In genomic region chr15:69956417-69956816, GRCh38 we compare ENCODE assay signal across 29 cellular contexts.
"Had no signal": no experiment of that assay in that cellular context is flagged by ENCODE, and none has a peak within 500 bp of the region (broad histone marks: within the 10 kb centered on the region; RNA-seq: fewer than 3 reads in every experiment).

No MANE protein-coding gene starts in this region.

- H3K9me3 ChIP-seq: adrenal gland, body of pancreas, breast epithelium, Peyer's patch had no signal

- FAIRE-seq: astrocyte, TTC549 had no signal

- ATAC-seq: activated CD4-positive, alpha-beta T cell treated with anti-CD3 and anti-CD28 coated beads for 36 hours; activated CD4-positive, CD25-positive, alpha-beta regulatory T cell treated with anti-CD3 and anti-CD28 coated beads, Interleukin-2, amount 50 U/mL, for 24 hours; activated CD8-positive, alpha-beta T cell treated with anti-CD3 and anti-CD28 coated beads, Interleukin-2, amount 10 ng/mL, durations not matched to agents 7 days and 5 days; activated naive CD4-positive, alpha-beta T cell treated with anti-CD3 and anti-CD28 coated beads, Interleukin-2, amount 50 U/mL, for 72 hours; body of pancreas; PC-3; Right ventricle myocardium inferior; SK-N-SH treated with all-trans-retinoic acid at 6 μM for 48 hours; WTC11 had no signal

- DNase-seq: activated CD4-positive, alpha-beta T cell treated with anti-CD3 and anti-CD28 coated beads for 36 hours; activated CD4-positive, alpha-beta T cell treated with anti-CD3 and anti-CD28 coated beads, Interleukin-2, amount 10 ng/mL, durations not matched to agents 7 days and 5 days; activated CD4-positive, alpha-beta T cell treated with anti-CD3 and anti-CD28 coated beads, Interleukin-2, amount 50 U/mL, for 48 hours; activated CD8-positive, alpha-beta T cell treated with anti-CD3 and anti-CD28 coated beads, Interleukin-2, amount 10 ng/mL, durations not matched to agents 7 days and 5 days; activated gamma-delta T cell; activated naive CD4-positive, alpha-beta T cell treated with Interleukin-2 at 50 U/mL for 16 hours; activated T-cell treated with anti-CD3 and anti-CD28 coated beads, Interleukin-2, amount 50 U/mL, for 24 hours; adrenal gland; body of pancreas; caudate nucleus; cerebellar nuclear complex; NCI-H1105; NCI-H1417 treated with DMSO at 0.1 percent for 48 hours; NCI-H187 treated with DMSO at 0.1 percent for 48 hours; NCI-H2081; NCI-H345; NCI-H524 treated with DMSO at 0.1 percent for 48 hours; PC-3; Peyer's patch; SIG-M5 had no signal

- H3K4me3 ChIP-seq: adrenal gland, body of pancreas, breast epithelium, Peyer's patch had no signal

- H3K36me3 ChIP-seq: adrenal gland, breast epithelium, Peyer's patch had no signal

- H3K4me1 ChIP-seq: adrenal gland, body of pancreas, breast epithelium, Peyer's patch had no signal

- H3K27ac ChIP-seq: adrenal gland, body of pancreas, breast epithelium, Peyer's patch, RWPE1 had no signal

- H3K27me3 ChIP-seq: adrenal gland, body of pancreas, breast epithelium, Peyer's patch had no signal
